ENCODE assay signal across 8 cellular contexts in genomic region chr7:98211221-98211675, GRCh38. TPM values are rescaled to one million over a fixed set of nuclear protein-coding genes. Genes with fewer than 3 reads are reported as not detected.
DNase-seq lines count a peak whose midpoint lies in the region; ATAC-seq and TF ChIP-seq lines count a peak whose summit lies in the region.

Gene BHLHA15 (plus strand): TSS chr7:98211439. CDS start chr7:98212310, 871 bp downstream.

- no peak within 1 kb of the TSS for H3K27ac ChIP-seq in thoracic aorta

- H3K9me3 ChIP-seq in thoracic aorta, result no peaks in the 10 kb centered on the region

- TF ChIP-seq CTCF in brain (conservative IDR thresholded peaks at IDR 0.05) (no peak), thoracic aorta (IDR thresholded peaks at IDR 0.05) (no peak)

- ATAC-seq in thoracic aorta (ENCODE audit: insufficient number of reproducible peaks, low FRiP score, low read depth), result no peak

- DNase-seq in activated CD4-positive, alpha-beta T cell treated with anti-CD3 and anti-CD28 coated beads for 48 hours, result peak; percentile 39
- DNase-seq in activated CD4-positive, alpha-beta T cell treated with anti-CD3 and anti-CD28 coated beads for 1 hour, result no peak
- DNase-seq in NCI-H345 treated with DMSO at 0.1 percent for 48 hours (lab: John Stamatoyannopoulos, UW; ENCODE audit: unreplicated experiment), result peak; percentile 17
- peak; percentile 59 for DNase-seq in left kidney (ENCODE audit: low read depth, low spot score)
- DNase-seq in thoracic aorta (ENCODE audit: low spot score), result no peak
- no peak for DNase-seq in hepatic stellate cell (ENCODE audit: low spot score)
- DNase-seq in COLO829 (ENCODE audit: low spot score), result no peak

- peak within 1 kb of the TSS; percentile 54 to 74 (median 62) for H3K4me3 Mint-ChIP-seq in brain

- peak within 1 kb of the TSS; percentile 69 for H3K4me3 ChIP-seq in thoracic aorta

- peak within 1 kb of the TSS in 2 of 5 experiments; percentile 38 to 74 for H3K27ac Mint-ChIP-seq in brain

- H3K27me3 ChIP-seq in thoracic aorta (replicated peaks; ENCODE audit: insufficient read depth), result no peaks in the 10 kb centered on the region

- H3K4me1 ChIP-seq in thoracic aorta (ENCODE audit: control insufficient read depth in 1 of 2, low read depth in 2 of 2), result no peaks in the 10 kb centered on the region

- H3K27me3 Mint-ChIP-seq in brain, result peaks cover 5% of the 10 kb centered on the region

- peaks cover 4% of the 10 kb centered on the region for H3K36me3 ChIP-seq in thoracic aorta

- H3K9me3 Mint-ChIP-seq in brain, result no peaks in the 10 kb centered on the region

- peaks cover 9% of the 10 kb centered on the region for H3K36me3 Mint-ChIP-seq in brain

- no peaks in the 10 kb centered on the region for H3K4me1 Mint-ChIP-seq in brain

RNA-seq across cellular contexts. Expression of gene BHLHA15, which starts in this region (rescaled TPM):
- polyA plus RNA-seq in brain (ENCODE audit: insufficient read depth, low read depth, low replicate concordance), result 3.5 TPM
- total RNA-seq in thoracic aorta, result not detected

Comparison
In these comparisons a context has a peak if more than half of its experiments do, and no peak if none do; other contexts are left out.
1. DNase-seq: peak in activated CD4-positive, alpha-beta T cell treated with anti-CD3 and anti-CD28 coated beads for 48 hours (single experiment), NCI-H345 treated with DMSO at 0.1 percent for 48 hours (single experiment) and left kidney (single experiment); none in activated CD4-positive, alpha-beta T cell treated with anti-CD3 and anti-CD28 coated beads for 1 hour (single experiment), thoracic aorta (single experiment), hepatic stellate cell (single experiment) and COLO829 (single experiment).